8 cellular contexts compared by ENCODE assay signal in genomic region chr16:11915644-11916523, GRCh38. TPM values are rescaled to one million over a fixed set of nuclear protein-coding genes. Genes with fewer than 3 reads are reported as not detected.
A peak's percentile ranks its signal among the peaks of the same experiment; 100 is the strongest.
DNase-seq lines count a peak whose midpoint lies in the region; ATAC-seq, FAIRE-seq and TF ChIP-seq lines count a peak whose summit lies in the region.

Gene GSPT1 (minus strand): TSS chr16:11915956. CDS start chr16:11915720, 236 bp downstream.

- intact Hi-C loops in Right ventricle myocardium inferior (cut with DNase I): loop anchor here (5.0 kb wide), 1 partner anchor 64 kb away; the partner anchor contains the start of gene RSL1D1
- intact Hi-C loops in pancreas (cut with DNase I): no loop called here
- intact Hi-C loops in tibial artery (cut with DNase I; ENCODE audit: low total_unique reads): loop anchor here (10.0 kb wide), 2 partner anchors 59 to 71 kb away; partner anchors contain the start of gene SNX29

- H3K36me3 ChIP-seq in pancreas: no peaks in the 10 kb centered on the region
- no peaks in the 10 kb centered on the region for H3K36me3 ChIP-seq in tibial artery

- TF ChIP-seq CTCF in GM12872 (IDR thresholded peaks at IDR 0.05; ENCODE audit: insufficient read depth, low read depth, low read length): peak; percentile 29; the same call in 1 of the 3 replicates
- TF ChIP-seq CTCF in pancreas (IDR thresholded peaks at IDR 0.05): no peak
- TF ChIP-seq CTCF in tibial artery (IDR thresholded peaks at IDR 0.05): peak; percentile 19 to 60

- FAIRE-seq in pancreas (lab: Jason Lieb, UNC): peak; percentile 81

- H3K4me3 ChIP-seq in pancreas: peak within 1 kb of the TSS; percentile 71 to 97 (median 89)
- H3K4me3 ChIP-seq in tibial artery: peak within 1 kb of the TSS; percentile 80 to 96

- peak; percentile 80 for ATAC-seq in HG02678 (IDR thresholded peaks at IDR 0.05; ENCODE audit: unreplicated experiment)
- ATAC-seq in Right ventricle myocardium inferior: peak; percentile 98
- ATAC-seq in pancreas: peak; percentile 92 to 95 (median 94)

- DNase-seq in NCI-H1417 (lab: John Stamatoyannopoulos, UW) (peak; percentile 92 to 99 (median 97)), SW 1271 (lab: John Stamatoyannopoulos, UW) (peak; percentile 75 to 92), Right ventricle myocardium inferior (ENCODE audit: missing footprints) (peak; percentile 100), pancreas (peak; percentile 98 to 99 (median 99)), tibial artery (peak; percentile 98 to 99)
- DNase-seq in activated naive CD8-positive, alpha-beta T cell treated with anti-CD3 and anti-CD28 coated beads, Interleukin-2, amount 50 U/mL, for 16 hours (ENCODE audit: low read depth, low spot score): peak; percentile 99

- H3K9me3 ChIP-seq in pancreas (no peaks in the 10 kb centered on the region), tibial artery (no peaks in the 10 kb centered on the region)

- H3K27me3 ChIP-seq in pancreas (no peaks in the 10 kb centered on the region), tibial artery (no peaks in the 10 kb centered on the region)

- H3K27ac ChIP-seq in pancreas (peak within 1 kb of the TSS; percentile 83 to 93 (median 89)), tibial artery (peak within 1 kb of the TSS; percentile 91 to 94)

- 1% methylated on average over 59 to 84 of the region's 84 CpGs for WGBS in pancreas, 2 donors

- peaks cover 6 to 24% (median 15%) of the 10 kb centered on the region in 3 donors for H3K4me1 ChIP-seq in pancreas
- peaks cover 0 to 37% (median 24%) of the 10 kb centered on the region in 4 donors for H3K4me1 ChIP-seq in tibial artery

RNA-seq across cellular contexts. Expression of gene GSPT1, which starts in this region (rescaled TPM):
- 91.4 TPM for total RNA-seq in Right ventricle myocardium inferior
- total RNA-seq in pancreas: 10 to 100 TPM; 41.7 to 65.4 (median 55.3) TPM
- polyA plus RNA-seq in pancreas: 10 to 100 TPM; 11.0 to 25.0 TPM

Comparison
In these comparisons a context has a peak if more than half of its experiments do, and no peak if none do; other contexts are left out.
1. Peak in every context shown above with its lines: DNase-seq, ATAC-seq, H3K4me3 ChIP-seq and H3K27ac ChIP-seq.
2. CTCF ChIP-seq: peak in GM12872 (single experiment) and tibial artery (2 of 2); none in pancreas (0 of 4).
3. intact Hi-C loops: an anchor here in Right ventricle myocardium inferior (5.0 kb wide) and tibial artery (10.0 kb wide); none called in pancreas.